ENCODE assay signal across 20 cellular contexts in genomic region chr19:19710506-19710905, GRCh38.
"Had no signal": no experiment of that assay in that cellular context is flagged by ENCODE, and none has a peak within 500 bp of the region (broad histone marks: within the 10 kb centered on the region; RNA-seq: fewer than 3 reads in every experiment).

No MANE protein-coding gene starts in this region.

- H3K27ac ChIP-seq: adrenal gland, breast epithelium, psoas muscle, stomach, testis, WERI-Rb-1 had no signal

- H3K9me3 ChIP-seq: testis had no signal

- H3K4me3 Mint-ChIP-seq: activated naive CD4-positive, alpha-beta T cell treated with anti-CD3 and anti-CD28 coated beads, Interleukin-2, amount 50 U/mL, for 24 hours; dendritic cell treated with granulocyte-macrophage colony-stimulating factor and Interleukin-4, amounts not matched to agents 40 ng/mL and 50 ng/mL, for 4 days had no signal

- H3K27me3 Mint-ChIP-seq: activated naive CD4-positive, alpha-beta T cell treated with anti-CD3 and anti-CD28 coated beads, Interleukin-2, amount 50 U/mL, for 24 hours; dendritic cell treated with granulocyte-macrophage colony-stimulating factor and Interleukin-4, amounts not matched to agents 40 ng/mL and 50 ng/mL, for 4 days had no signal

- DNase-seq: activated CD4-positive, alpha-beta T cell treated with anti-CD3 and anti-CD28 coated beads for 1 hour; activated gamma-delta T cell; adrenal gland; cerebellar nuclear complex; effector memory CD4-positive, alpha-beta T cell; foreskin fibroblast; left colon; midbrain; psoas muscle; right cardiac atrium; small intestine; stimulated activated CD4-positive, alpha-beta T cell treated with anti-CD3 and anti-CD28 coated beads, Interleukin-4, amount 100 ng/mL, for 1 hour; stomach; testis; WERI-Rb-1 had no signal

- ATAC-seq: left colon, psoas muscle, right cardiac atrium had no signal

- H3K27ac Mint-ChIP-seq: dendritic cell treated with granulocyte-macrophage colony-stimulating factor and Interleukin-4, amounts not matched to agents 40 ng/mL and 50 ng/mL, for 4 days had no signal

- H3K4me1 Mint-ChIP-seq: activated naive CD4-positive, alpha-beta T cell treated with anti-CD3 and anti-CD28 coated beads, Interleukin-2, amount 50 U/mL, for 24 hours; neural crest cell had no signal

- H3K27me3 ChIP-seq: adrenal gland, breast epithelium, stomach, testis had no signal

- H3K4me3 ChIP-seq: lung, psoas muscle, stomach, testis had no signal

- H3K4me1 ChIP-seq: adrenal gland, breast epithelium, psoas muscle, stomach, testis had no signal
